8 cellular contexts compared by ENCODE assay signal in the genomic region with DNA sequence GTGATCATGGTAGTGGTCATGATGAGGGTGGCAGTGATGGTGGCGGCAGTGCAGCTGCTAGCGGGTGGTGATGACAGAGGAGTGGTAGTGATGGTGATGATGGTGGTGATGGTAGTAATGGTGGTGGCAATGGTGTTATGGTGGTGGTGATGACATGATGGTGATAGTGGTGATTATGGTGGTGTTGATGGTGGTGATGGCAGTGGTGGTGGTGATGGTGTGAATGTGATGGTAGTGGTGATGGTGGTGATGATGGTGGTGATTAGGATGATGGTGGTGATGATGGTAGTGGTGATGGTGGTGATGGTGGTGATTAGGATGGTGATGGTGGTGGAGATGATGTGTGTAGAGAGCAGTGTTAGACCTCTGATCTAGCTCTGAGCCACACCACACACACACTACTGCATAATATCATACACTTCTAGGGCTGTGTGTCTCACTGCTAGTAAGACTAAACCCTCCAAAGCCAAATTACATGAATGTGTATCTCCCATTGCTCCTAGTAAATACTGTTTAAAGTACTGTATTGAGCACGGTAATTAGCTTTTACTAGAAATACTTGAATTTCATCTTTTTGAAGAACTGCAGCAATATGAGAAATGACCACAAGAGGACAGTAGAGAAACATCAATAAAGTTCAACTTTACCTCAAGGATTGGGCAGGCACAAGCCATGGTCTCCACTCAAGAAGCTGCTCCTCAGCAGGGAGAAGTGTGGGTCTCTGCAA. TPM values are rescaled to one million over a fixed set of nuclear protein-coding genes. Genes with fewer than 3 reads are reported as not detected.
DNase-seq lines count a peak whose midpoint lies in the region; ATAC-seq and TF ChIP-seq lines count a peak whose summit lies in the region.

No MANE protein-coding gene starts in this region.

- in situ Hi-C loops in astrocyte of the cerebellum (cut with HindIII; ENCODE audit: low sequenced_read_pairs): no loop called here

- peak; percentile 52 for ATAC-seq in left colon
- no peak for ATAC-seq in HG03159 (IDR thresholded peaks at IDR 0.05; ENCODE audit: unreplicated experiment)
- no peak for ATAC-seq in HG02642 (IDR thresholded peaks at IDR 0.05; ENCODE audit: poor library complexity, unreplicated experiment)

- no peak overlapping the region for H3K4me3 ChIP-seq in NB4 (ENCODE audit: low read depth, low read length)
- H3K4me3 ChIP-seq in astrocyte of the cerebellum (ENCODE audit: low read depth, low read length): no peak overlapping the region

- intact Hi-C loops in left colon (cut with DNase I, micrococcal nuclease): no loop called here

- no peak for TF ChIP-seq POLR2A in NB4 (IDR thresholded peaks at IDR 0.05; ENCODE audit: extremely low read depth, insufficient read length)

- DNase-seq in SHP77 (lab: John Stamatoyannopoulos, UW) (peak; percentile 8 to 27), SHP77 treated with DMSO at 0.1 percent for 48 hours (lab: John Stamatoyannopoulos, UW) (no peak), NB4 (ENCODE audit: low read depth) (peak; percentile 69), astrocyte of the cerebellum (ENCODE audit: low read depth) (peak; percentile 57), left colon (no peak), COLO668 (lab: John Stamatoyannopoulos, UW; ENCODE audit: unreplicated experiment) (no peak)

- TF ChIP-seq CTCF in NB4 (IDR thresholded peaks at IDR 0.05; ENCODE audit: low read depth, low read length) (peak; percentile 74), astrocyte of the cerebellum (IDR thresholded peaks at IDR 0.05; ENCODE audit: low read depth, low read length, missing control alignments) (peak; percentile 82)

RNA-seq across cellular contexts. Expression of a gene that starts 28.8 kb away (rescaled TPM):
- total RNA-seq in left colon: 10 to 100 TPM; 64.0 to 74.3 TPM

RNA-seq across cellular contexts. Expression of a gene that starts 57.2 kb away (rescaled TPM):
- not detected for total RNA-seq in left colon

Comparison
In these comparisons a context has a peak if more than half of its experiments do, and no peak if none do; other contexts are left out.
1. DNase-seq: peak in SHP77 (2 of 2), NB4 (single experiment) and astrocyte of the cerebellum (single experiment); none in SHP77 treated with DMSO at 0.1 percent for 48 hours (single experiment), left colon (0 of 2) and COLO668 (single experiment).